Comparison of ENCODE assay signal across 8 cellular contexts in genomic region chr4:106238819-106239420, GRCh38.
DNase-seq lines count a peak whose midpoint lies in the region; ATAC-seq and TF ChIP-seq lines count a peak whose summit lies in the region.

No MANE protein-coding gene starts in this region.

- no peak overlapping the region for H3K4me2 ChIP-seq in fibroblast of lung (ENCODE audit: extremely low read depth, insufficient read depth, low read length)

- H2AFZ ChIP-seq in fibroblast of lung (ENCODE audit: low read length), result peak overlapping the region; percentile 30

- peak; percentile 61 to 67 for TF ChIP-seq CTCF in fibroblast of lung (conservative IDR thresholded peaks at IDR 0.05 in 1 of 2, IDR thresholded peaks at IDR 0.05 in 1 of 2; ENCODE audit: low read depth in 1 of 2, low read length in 2 of 2)
- peak in 3 of 4 experiments; percentile 18 to 46 (median 23) for TF ChIP-seq CTCF in sigmoid colon (IDR thresholded peaks at IDR 0.05)

- WGBS in sigmoid colon, 2 donors, result 30 to 66% methylated on average over 2 of the region's 2 CpGs

- peak; percentile 1 for DNase-seq in NCI-H2107 treated with DMSO at 0.1 percent for 48 hours (lab: John Stamatoyannopoulos, UW; ENCODE audit: unreplicated experiment)
- no peak for DNase-seq in NCI-H2107 (lab: John Stamatoyannopoulos, UW)
- peak; percentile 9 for DNase-seq in RPMI8226
- DNase-seq in fibroblast of lung (ENCODE audit: low read depth in 2 of 2), result peak; percentile 13 to 39
- no peak for DNase-seq in sigmoid colon
- DNase-seq in GF-D8 (lab: John Stamatoyannopoulos, UW), result no peak

- H3K4me3 ChIP-seq in fibroblast of lung (replicated peaks in 1 of 4; ENCODE audit: control extremely low read depth in 1 of 4, insufficient read depth in 1 of 4, low read depth in 3 of 4, low read length in 4 of 4), result no peak overlapping the region
- no peak overlapping the region for H3K4me3 ChIP-seq in sigmoid colon

- no peaks in the 10 kb centered on the region for H3K36me3 ChIP-seq in fibroblast of lung (ENCODE audit: control insufficient read depth, insufficient read depth, low read length)
- H3K36me3 ChIP-seq in sigmoid colon, result peaks cover 0 to 32% (median 6%) of the 10 kb centered on the region in 4 donors

- H3K27me3 ChIP-seq in fibroblast of lung (ENCODE audit: control insufficient read depth, insufficient read depth, low read length) (no peaks in the 10 kb centered on the region), sigmoid colon (no peaks in the 10 kb centered on the region)

- TF ChIP-seq EP300 in sigmoid colon (IDR thresholded peaks at IDR 0.05), result no peak

- H3K27ac ChIP-seq in fibroblast of lung (ENCODE audit: insufficient read depth, low read length), result no peak overlapping the region
- H3K27ac ChIP-seq in sigmoid colon, result no peak overlapping the region

- ATAC-seq in GM19397 (IDR thresholded peaks at IDR 0.05; ENCODE audit: unreplicated experiment), result peak; percentile 95
- peak; percentile 93 for ATAC-seq in HG03280 (IDR thresholded peaks at IDR 0.05; ENCODE audit: unreplicated experiment)

- no peak for TF ChIP-seq POLR2A in sigmoid colon (IDR thresholded peaks at IDR 0.05)

- intact Hi-C loops in sigmoid colon (cut with DNase I), result loop anchor here (10.0 kb wide), 1 partner anchor 96 kb away; no protein-coding TSS in a partner anchor

- no peaks in the 10 kb centered on the region for H3K79me2 ChIP-seq in fibroblast of lung (ENCODE audit: control insufficient read depth, insufficient read depth, low read length)

- H3K9me3 ChIP-seq in fibroblast of lung (ENCODE audit: control insufficient read depth, insufficient read depth, low read depth, low read length) (no peaks in the 10 kb centered on the region), sigmoid colon (no peaks in the 10 kb centered on the region)

- no peaks in the 10 kb centered on the region for H3K4me1 ChIP-seq in fibroblast of lung (ENCODE audit: control insufficient read depth, extremely low read depth, insufficient read depth, low read length)
- H3K4me1 ChIP-seq in sigmoid colon, result no peaks in the 10 kb centered on the region

- no peak overlapping the region for H3K9ac ChIP-seq in fibroblast of lung (ENCODE audit: insufficient read depth, low read length)

- no peaks in the 10 kb centered on the region for H4K20me1 ChIP-seq in fibroblast of lung (ENCODE audit: control insufficient read depth, extremely low read depth, insufficient read depth, low read length)

Comparison
In these comparisons a context has a peak if more than half of its experiments do, and no peak if none do; other contexts are left out.
1. DNase-seq: peak in NCI-H2107 treated with DMSO at 0.1 percent for 48 hours (single experiment), RPMI8226 (single experiment) and fibroblast of lung (2 of 2); none in NCI-H2107 (single experiment), sigmoid colon (single experiment) and GF-D8 (single experiment).